8 cellular contexts compared by ENCODE assay signal in genomic region chr2:73070651-73071451, GRCh38. TPM values are rescaled to one million over a fixed set of nuclear protein-coding genes. Genes with fewer than 3 reads are reported as not detected.
DNase-seq lines count a peak whose midpoint lies in the region; ATAC-seq and TF ChIP-seq lines count a peak whose summit lies in the region.

No MANE protein-coding gene starts in this region.

- ATAC-seq in RWPE2 (ENCODE audit: low read depth) = peak; percentile 85
- ATAC-seq in stimulated activated naive CD8-positive, alpha-beta T cell treated with anti-CD3 and anti-CD28 coated beads, Interleukin-15, Interleukin-2, amounts not matched to agents 100 U/mL and 50 U/mL, for 24 hours = peak; percentile 91

- peaks cover 18% of the 10 kb centered on the region for H3K27me3 Mint-ChIP-seq in nephron progenitor cell (ENCODE audit: low read depth, poor library complexity)

- DNase-seq in ELR (ENCODE audit: low read depth) (peak; percentile 97), H7 (peak; percentile 100), LoVo (ENCODE audit: low spot score) (peak; percentile 97), RWPE2 (ENCODE audit: low spot score) (peak; percentile 95), fibroblast of the conjunctiva (ENCODE audit: low read depth) (peak; percentile 89), nephron progenitor cell (peak; percentile 100)
- peak; percentile 91 for DNase-seq in activated effector memory CD4-positive, alpha-beta T cell treated with Interleukin-2 at 50 U/mL for 16 hours
- peak; percentile 99 for DNase-seq in stimulated activated naive CD8-positive, alpha-beta T cell treated with anti-CD3 and anti-CD28 coated beads, Interleukin-15, Interleukin-2, amounts not matched to agents 100 U/mL and 50 U/mL, for 24 hours

- H3K36me3 ChIP-seq in H7 (replicated peaks; ENCODE audit: control insufficient read depth, insufficient read depth, low read length) = no peaks in the 10 kb centered on the region; the same call in 1 of the 2 replicates
- H3K36me3 ChIP-seq in RWPE2 (ENCODE audit: low read depth) = no peaks in the 10 kb centered on the region

- TF ChIP-seq CTCF in RWPE2 (IDR thresholded peaks at IDR 0.05; ENCODE audit: poor library complexity, severe bottlenecking) = no peak
- no peak for TF ChIP-seq CTCF in nephron progenitor cell (IDR thresholded peaks at IDR 0.05)

- no peaks in the 10 kb centered on the region for H3K27me3 ChIP-seq in H7 (ENCODE audit: control insufficient read depth, insufficient read depth, low read length)
- H3K27me3 ChIP-seq in RWPE2 (ENCODE audit: insufficient read depth, poor library complexity, severe bottlenecking) = no peaks in the 10 kb centered on the region

- H3K27ac ChIP-seq in RWPE2 (ENCODE audit: poor library complexity, severe bottlenecking) = peak overlapping the region; percentile 61

- peak overlapping the region; percentile 93 for H3K27ac Mint-ChIP-seq in nephron progenitor cell

- peaks cover 13% of the 10 kb centered on the region for H3K4me1 ChIP-seq in RWPE2 (ENCODE audit: insufficient read depth, poor library complexity, severe bottlenecking)

- H3K4me1 Mint-ChIP-seq in nephron progenitor cell = peaks cover 47% of the 10 kb centered on the region

- H3K4me3 ChIP-seq in H7 (ENCODE audit: insufficient read depth, low read depth, low read length) (peak overlapping the region; percentile 94), RWPE2 (ENCODE audit: severe bottlenecking) (peak overlapping the region; percentile 84)

- H3K4me3 Mint-ChIP-seq in nephron progenitor cell = peak overlapping the region; percentile 88

- peaks cover 2% of the 10 kb centered on the region for H3K36me3 Mint-ChIP-seq in nephron progenitor cell (ENCODE audit: low read depth)

- no peaks in the 10 kb centered on the region for H3K9me3 Mint-ChIP-seq in nephron progenitor cell

- no peaks in the 10 kb centered on the region for H3K9me3 ChIP-seq in RWPE2 (ENCODE audit: severe bottlenecking)

RNA-seq across cellular contexts. Expression of gene SFXN5, which starts 0.7 kb away (rescaled TPM):
- 19.4 and 23.9 TPM in 2 replicates for total RNA-seq in H7 (2014; rRNA removed; shearing (Covaris generic))

RNA-seq across cellular contexts. Expression of gene RAB11FIP5, which starts 41.9 kb away (rescaled TPM):
- total RNA-seq in H7 (2014; rRNA removed; shearing (Covaris generic)) = 12.4 and 16.7 TPM in 2 replicates

Comparison
In these comparisons a context has a peak if more than half of its experiments do, and no peak if none do; other contexts are left out.
1. Peak in every context shown above with its lines: DNase-seq, ATAC-seq, H3K4me3 ChIP-seq and H3K27ac ChIP-seq.